ENCODE assay signal across 20 cellular contexts in genomic region chr22:23166038-23166831, GRCh38. TPM values are rescaled to one million over a fixed set of nuclear protein-coding genes. Genes with fewer than 3 reads are reported as not detected.
DNase-seq lines count a peak whose midpoint lies in the region; ATAC-seq, FAIRE-seq and TF ChIP-seq lines count a peak whose summit lies in the region.
"Had no signal": no experiment of that assay in that cellular context is flagged by ENCODE, and none has a peak within 500 bp of the region (broad histone marks: within the 10 kb centered on the region; RNA-seq: fewer than 3 reads in every experiment).

No MANE protein-coding gene starts in this region.

- TF ChIP-seq RAD21 in K562 (CRISPR knock-in tag; conservative IDR thresholded peaks at IDR 0.05 in 1 of 2, IDR thresholded peaks at IDR 0.05 in 1 of 2) (no peak), HepG2 (CRISPR knock-in tag; IDR thresholded peaks at IDR 0.05) (no peak)

- no peak for FAIRE-seq in K562 (lab: Jason Lieb, UNC)
- FAIRE-seq in HepG2 (lab: Jason Lieb, UNC) = no peak
- FAIRE-seq: A204.1, GM12878 had no signal

- ATAC-seq in K562 (peak; percentile 4), HepG2 (peak; percentile 22; the same call in 2 of the 3 replicates), gastrocnemius medialis (no peak)
- ATAC-seq: GM12878 had no signal

- H3K4me3 ChIP-seq in K562 (no peak overlapping the region), HepG2 (replicated peaks in 1 of 3; ENCODE audit: insufficient read depth in 1 of 3, low read depth in 2 of 3, low read length in 3 of 3) (no peak overlapping the region), osteoblast (ENCODE audit: insufficient read depth, low read length) (no peak overlapping the region), gastrocnemius medialis (no peak overlapping the region), uterus (no peak overlapping the region)
- H3K4me3 ChIP-seq: GM12878 had no signal

- peaks cover 29% of the 10 kb centered on the region for H3K9me1 ChIP-seq in K562 (ENCODE audit: control insufficient read depth, insufficient read depth, low read length)

- CTCF ChIA-PET in K562 (lab: Yijun Ruan, JAX; ENCODE audit: low intra/inter-chr PET ratio) (interaction anchor here (0.6 to 0.9 kb wide), 2 partner anchors 12 to 372 kb away, joined by 3 to 7 read pairs; no protein-coding TSS in a partner anchor), HepG2 (lab: Yijun Ruan, JAX; ENCODE audit: low intra/inter-chr PET ratio, low total read pairs) (no interaction called here)

- H4K20me1 ChIP-seq in K562 (replicated peaks; ENCODE audit: control insufficient read depth, insufficient read depth, low read length) (peaks cover 66% of the 10 kb centered on the region), HepG2 (ENCODE audit: insufficient read depth, low read length) (no peaks in the 10 kb centered on the region), osteoblast (ENCODE audit: insufficient read depth, low read length) (no peaks in the 10 kb centered on the region)

- TF ChIP-seq EP300 in K562 (IDR thresholded peaks at IDR 0.05; ENCODE audit: low read length) (no peak), HepG2 (IDR thresholded peaks at IDR 0.05; ENCODE audit: low read depth in 2 of 2, low read length in 2 of 2) (no peak), HepG2 (CRISPR knock-in tag; IDR thresholded peaks at IDR 0.05; ENCODE audit: borderline replicate concordance) (no peak)

- TF ChIP-seq CTCF in K562 (IDR thresholded peaks at IDR 0.05 in 2 of 3, conservative IDR thresholded peaks at IDR 0.05 in 1 of 3; ENCODE audit: insufficient read depth in 2 of 3, low read depth in 1 of 3, low read length in 3 of 3) = no peak
- no peak for TF ChIP-seq CTCF in HepG2 (CRISPR knock-in tag; IDR thresholded peaks at IDR 0.05)
- no peak for TF ChIP-seq CTCF in osteoblast (IDR thresholded peaks at IDR 0.05; ENCODE audit: extremely low read depth, low read depth, low read length)
- no peak for TF ChIP-seq CTCF in gastrocnemius medialis (IDR thresholded peaks at IDR 0.05 in 4 of 5, conservative IDR thresholded peaks at IDR 0.05 in 1 of 5)
- no peak for TF ChIP-seq CTCF in uterus (IDR thresholded peaks at IDR 0.05)

- H3K79me2 ChIP-seq in K562 (ENCODE audit: control insufficient read depth, insufficient read depth, low read length) = no peaks in the 10 kb centered on the region
- H3K79me2 ChIP-seq in HepG2 (ENCODE audit: insufficient read depth, low read length) = no peaks in the 10 kb centered on the region
- no peaks in the 10 kb centered on the region for H3K79me2 ChIP-seq in osteoblast (ENCODE audit: insufficient read depth, low read length)

- H3K27me3 ChIP-seq in K562 (ENCODE audit: control insufficient read depth in 2 of 2, insufficient read depth in 2 of 2, low read length in 2 of 2) = peaks cover 61 to 76% of the 10 kb centered on the region in 2 experiments
- H3K27me3 ChIP-seq in HepG2 (ENCODE audit: control insufficient read depth in 1 of 2, insufficient read depth in 2 of 2, low read length in 2 of 2) = no peaks in the 10 kb centered on the region
- peaks cover 2% of the 10 kb centered on the region for H3K27me3 ChIP-seq in osteoblast (ENCODE audit: insufficient read depth, low read length)
- H3K27me3 ChIP-seq in gastrocnemius medialis = no peaks in the 10 kb centered on the region
- H3K27me3 ChIP-seq in uterus = no peaks in the 10 kb centered on the region

- DNase-seq in K562 (ENCODE audit: extremely low read depth in 1 of 4, low spot score in 3 of 4) (no peak), HepG2 (ENCODE audit: low spot score) (no peak), osteoblast (ENCODE audit: insufficient read length, low spot score, missing footprints) (peak; percentile 50), gastrocnemius medialis (no peak), ACHN (no peak), uterus (no peak)
- no peak for DNase-seq in activated CD4-positive, alpha-beta T cell treated with anti-CD3 and anti-CD28 coated beads for 1 hour
- DNase-seq: AML-193; CD8-positive, alpha-beta memory T cell; COR-L47; DMS 273 treated with DMSO at 0.1 percent for 48 hours; DMS53; DND-41; EL; GOT3; H9 had no signal

- POLR2A ChIA-PET in K562 (lab: Yijun Ruan, JAX) = interaction anchor here (0.6 to 86.5 kb wide), 8 partner anchors 20 to 116 kb away, joined by 3 to 3476 read pairs (median 4); partner anchors contain the start of genes BCR and RAB36
- POLR2A ChIA-PET in HepG2 (lab: Yijun Ruan, JAX) = interaction anchor here (0.7 to 0.8 kb wide), 2 partner anchors 14 to 691 kb away, joined by 3 to 5 read pairs; no protein-coding TSS in a partner anchor

- H3K36me3 ChIP-seq in K562 (ENCODE audit: control insufficient read depth, insufficient read depth, low read length) (no peaks in the 10 kb centered on the region), HepG2 (replicated peaks in 1 of 2; ENCODE audit: control insufficient read depth in 1 of 2, insufficient read depth in 2 of 2, low read length in 2 of 2) (no peaks in the 10 kb centered on the region), osteoblast (ENCODE audit: insufficient read depth, low read length) (no peaks in the 10 kb centered on the region), gastrocnemius medialis (no peaks in the 10 kb centered on the region), uterus (no peaks in the 10 kb centered on the region)

- H3K9ac ChIP-seq in K562 (ENCODE audit: insufficient read depth in 1 of 2, low read depth in 2 of 2, low read length in 2 of 2) = peak overlapping the region in 1 of 2 experiments; percentile 1; a peak in 1 of 4 replicates
- no peak overlapping the region for H3K9ac ChIP-seq in HepG2 (ENCODE audit: insufficient read depth, low read depth, low read length)

- 5% methylated on average over 6 of the region's 6 CpGs for WGBS in K562 (ENCODE audit: insufficient coverage, low coverage, missing lambda C conversion rate)
- WGBS in HepG2 (ENCODE audit: low lambda C conversion rate) = 44% methylated on average over 6 of the region's 6 CpGs

- intact Hi-C loops in K562 (cut with micrococcal nuclease) = no loop called here
- intact Hi-C loops in HepG2 (cut with micrococcal nuclease; ENCODE audit: unreplicated experiment) = no loop called here
- intact Hi-C loops in gastrocnemius medialis (cut with DNase I; ENCODE audit: low total_unique reads) = no loop called here
- intact Hi-C loops in uterus (cut with DNase I; ENCODE audit: low total_unique reads) = loop anchor here (10.0 kb wide), 1 partner anchor 229 kb away; no protein-coding TSS in a partner anchor

- in situ Hi-C loops in K562 (cut with MboI) = loop anchor here (25.0 kb wide), 1 partner anchor 421 kb away; the partner anchor contains the start of gene IGLL1
- in situ Hi-C loops in HepG2 (cut with HindIII; ENCODE audit: extremely low pct_ligation_motif_present, low pct_unique_long_range_greater_than_20kb) = loop anchor here (25.0 kb wide), 1 partner anchor 396 kb away; no protein-coding TSS in a partner anchor
- in situ Hi-C loops in gastrocnemius medialis (cut with MboI; ENCODE audit: low sequenced_read_pairs in 4 of 4) = no loop called here
- in situ Hi-C loops in ACHN (cut with HindIII; ENCODE audit: low pct_ligation_motif_present, low pct_unique_long_range_greater_than_20kb, low sequenced_read_pairs) = no loop called here

- H3K9me3 ChIP-seq in K562 (replicated peaks; ENCODE audit: control insufficient read depth, insufficient read depth, low read depth, low read length) (no peaks in the 10 kb centered on the region), HepG2 (ENCODE audit: low read length) (no peaks in the 10 kb centered on the region), osteoblast (ENCODE audit: low read depth, low read length) (no peaks in the 10 kb centered on the region), gastrocnemius medialis (no peaks in the 10 kb centered on the region), uterus (no peaks in the 10 kb centered on the region)

- no TSS peak for BruUV-seq in K562 (replicated peaks; lab: Mats Ljungman, UMichigan)
- BruUV-seq in HepG2 (replicated peaks; lab: Mats Ljungman, UMichigan) = no TSS peak

- H3K27ac ChIP-seq in K562 (ENCODE audit: extremely low read depth, low read depth, low read length) (no peak overlapping the region), HepG2 (ENCODE audit: extremely low read length, insufficient read depth, low read length) (peak overlapping the region; percentile 23), osteoblast (ENCODE audit: low read depth, low read length) (no peak overlapping the region), gastrocnemius medialis (no peak overlapping the region), uterus (no peak overlapping the region)

- H2AFZ ChIP-seq in K562 (ENCODE audit: low read depth, low read length) = no peak overlapping the region
- H2AFZ ChIP-seq in HepG2 (ENCODE audit: low read length) = no peak overlapping the region
- H2AFZ ChIP-seq in osteoblast (ENCODE audit: low read length) = no peak overlapping the region

- H3K4me1 ChIP-seq in K562 (replicated peaks in 1 of 2; ENCODE audit: control insufficient read depth in 2 of 2, insufficient read depth in 2 of 2, low read length in 2 of 2) = peaks cover 0 to 5% of the 10 kb centered on the region in 2 experiments; a peak in 3 of 5 replicates
- peaks cover 60% of the 10 kb centered on the region for H3K4me1 ChIP-seq in HepG2 (ENCODE audit: insufficient read depth, low read length)
- no peaks in the 10 kb centered on the region for H3K4me1 ChIP-seq in osteoblast (ENCODE audit: insufficient read depth, low read length)
- no peaks in the 10 kb centered on the region for H3K4me1 ChIP-seq in gastrocnemius medialis
- no peaks in the 10 kb centered on the region for H3K4me1 ChIP-seq in uterus

- TF ChIP-seq POLR2A in K562 (conservative IDR thresholded peaks at IDR 0.05) (no peak), HepG2 (IDR thresholded peaks at IDR 0.05; ENCODE audit: insufficient read depth in 1 of 2, low read depth in 2 of 2, low read length in 2 of 2) (no peak), gastrocnemius medialis (IDR thresholded peaks at IDR 0.05) (no peak), uterus (IDR thresholded peaks at IDR 0.05) (no peak)

- H3K4me2 ChIP-seq in K562 (ENCODE audit: insufficient read depth, low read length) (no peak overlapping the region), HepG2 (ENCODE audit: low read depth, low read length) (peak overlapping the region; percentile 33; the same call in 1 of the 2 replicates), osteoblast (ENCODE audit: insufficient read depth, low read length) (no peak overlapping the region)

RNA-seq across cellular contexts. Expression of gene BCR, which starts 14.1 kb away (rescaled TPM):
- 234 and 446 TPM in 2 replicates for total RNA-seq in K562 (2011; cell fraction: chromatin; rRNA removed; ENCODE audit: low replicate concordance)
- 279 and 314 TPM in 2 replicates for total RNA-seq in K562 (2011; cell fraction: nucleolus; rRNA removed)
- 196 and 222 TPM in 2 replicates for total RNA-seq in K562 (2011; cell fraction: nucleoplasm; rRNA removed)
- total RNA-seq in K562 (2014; rRNA removed) = 81.7 and 100 TPM in 2 replicates
- 27.5 and 45.6 TPM in 2 replicates for total RNA-seq in K562 (2014; rRNA removed; fragmentation: Illumina TruSeq; extraction: Trizol)
- 65.7 and 68.4 TPM in 2 replicates for total RNA-seq in K562 (2015; rRNA removed; fragmentation: Illumina TruSeq; extraction: Trizol)
- total RNA-seq in K562 (2021) = 144 and 150 TPM in 2 replicates
- polyA plus RNA-seq in K562 (2011; rRNA removed) = 20.9 and 36.8 TPM in 2 replicates
- polyA plus RNA-seq in K562 (2011; cell fraction: cytosol; rRNA removed) = 26.4 and 31.1 TPM in 2 replicates
- polyA plus RNA-seq in K562 (2011; cell fraction: nucleus; rRNA removed) = 57.9 and 76.9 TPM in 2 replicates
- 73.9 and 75.3 TPM in 2 replicates for polyA plus RNA-seq in K562 (2012)
- polyA plus RNA-seq in K562 (2014; fragmentation: Illumina TruSeq; extraction: Trizol) = 45.8 and 60.4 TPM in 2 replicates
- under 1 TPM; 0.41 to 0.70 TPM for polyA plus RNA-seq in K562 (2014; fragmentation: Nextera tagmentation; extraction: Ambion mirVana)
- 34.9 and 36.1 TPM in 2 replicates for polyA plus RNA-seq in K562 (2014; rRNA removed)
- 113 and 124 TPM in 2 replicates for polyA minus RNA-seq in K562 (2011; rRNA and poly(A)+ RNA removed)
- polyA minus RNA-seq in K562 (2011; cell fraction: cytosol; rRNA and poly(A)+ RNA removed) = 132 and 181 TPM in 2 replicates
- polyA minus RNA-seq in K562 (2011; cell fraction: nucleus; rRNA and poly(A)+ RNA removed) = 138 and 300 TPM in 2 replicates
- 33.6 and 35.4 TPM in 2 replicates for total RNA-seq in HepG2 (2016; rRNA removed; fragmentation: Illumina TruSeq; extraction: Trizol)
- total RNA-seq in HepG2 (2016; cell fraction: cytosol; rRNA removed; fragmentation: Illumina TruSeq; extraction: Trizol; ENCODE audit: low read depth) = 10.9 and 12.3 TPM in 2 replicates
- 29.4 and 37.4 TPM in 2 replicates for total RNA-seq in HepG2 (2016; cell fraction: insoluble cytoplasmic fraction; rRNA removed; fragmentation: Illumina TruSeq; extraction: Trizol)
- total RNA-seq in HepG2 (2016; cell fraction: membrane; rRNA removed; fragmentation: Illumina TruSeq; extraction: Trizol) = 17.4 and 22.3 TPM in 2 replicates
- total RNA-seq in HepG2 (2016; cell fraction: nucleus; rRNA removed; fragmentation: Illumina TruSeq; extraction: Trizol) = 26.4 and 32.2 TPM in 2 replicates
- 19.9 and 21.9 TPM in 2 replicates for polyA plus RNA-seq in HepG2 (2011; rRNA removed)
- polyA plus RNA-seq in HepG2 (2011; cell fraction: cytosol; rRNA removed) = 28.9 and 33.8 TPM in 2 replicates
- 66.0 and 71.9 TPM in 2 replicates for polyA plus RNA-seq in HepG2 (2011; cell fraction: nucleus; rRNA removed)
- polyA plus RNA-seq in HepG2 (2012) = 21.2 and 25.3 TPM in 2 replicates
- polyA plus RNA-seq in HepG2 (2016; cell fraction: cytosol; fragmentation: Illumina TruSeq; extraction: Trizol; ENCODE audit: low read depth) = 2.3 and 4.6 TPM in 2 replicates
- 26.5 and 34.8 TPM in 2 replicates for polyA plus RNA-seq in HepG2 (2016; cell fraction: insoluble cytoplasmic fraction; fragmentation: Illumina TruSeq; extraction: Trizol; ENCODE audit: low read depth)
- 11.6 and 12.9 TPM in 2 replicates for polyA plus RNA-seq in HepG2 (2016; cell fraction: membrane; fragmentation: Illumina TruSeq; extraction: Trizol; ENCODE audit: low read depth)
- polyA plus RNA-seq in HepG2 (2016; cell fraction: nucleus; fragmentation: Illumina TruSeq; extraction: Trizol; ENCODE audit: insufficient read depth, low read depth) = 45.4 and 51.6 TPM in 2 replicates
- 67.7 and 82.7 TPM in 2 replicates for polyA minus RNA-seq in HepG2 (2011; rRNA and poly(A)+ RNA removed; ENCODE audit: low replicate concordance)
- 43.0 and 57.5 TPM in 2 replicates for polyA minus RNA-seq in HepG2 (2011; cell fraction: cytosol; rRNA and poly(A)+ RNA removed)
- polyA minus RNA-seq in HepG2 (2011; cell fraction: nucleus; rRNA and poly(A)+ RNA removed) = 24.6 and 32.1 TPM in 2 replicates
- total RNA-seq in osteoblast = 28.6 and 29.8 TPM in 2 replicates
- 10 to 100 TPM; 10.3 to 13.0 (median 12.4) TPM for total RNA-seq in gastrocnemius medialis
- 10 to 100 TPM; 10.6 to 93.3 (median 28.3) TPM for total RNA-seq in uterus

RNA-seq across cellular contexts. Expression of gene RAB36, which starts 21.0 kb away (rescaled TPM):
- not detected in 2 replicates for total RNA-seq in K562 (2011; cell fraction: chromatin; rRNA removed; ENCODE audit: low replicate concordance)
- not detected in 2 replicates for total RNA-seq in K562 (2011; cell fraction: nucleolus; rRNA removed)
- total RNA-seq in K562 (2011; cell fraction: nucleoplasm; rRNA removed) = not detected in 2 replicates
- 0.04 and 0.50 TPM in 2 replicates for total RNA-seq in K562 (2014; rRNA removed)
- total RNA-seq in K562 (2014; rRNA removed; fragmentation: Illumina TruSeq; extraction: Trizol) = not detected in 2 replicates
- not detected in 2 replicates for total RNA-seq in K562 (2015; rRNA removed; fragmentation: Illumina TruSeq; extraction: Trizol)
- 0.09 TPM in 1 of 2 replicates, not detected in the other for total RNA-seq in K562 (2021)
- 0.01 and 0.04 TPM in 2 replicates for polyA plus RNA-seq in K562 (2011; rRNA removed)
- polyA plus RNA-seq in K562 (2011; cell fraction: cytosol; rRNA removed) = 0.58 TPM in 1 of 2 replicates, not detected in the other
- polyA plus RNA-seq in K562 (2011; cell fraction: nucleus; rRNA removed) = 0.06 TPM in 1 of 2 replicates, not detected in the other
- polyA plus RNA-seq in K562 (2012) = 0.08 and 0.18 TPM in 2 replicates
- not detected in 2 replicates for polyA plus RNA-seq in K562 (2014; fragmentation: Illumina TruSeq; extraction: Trizol)
- under 1 TPM; 0.04 to 0.08 TPM for polyA plus RNA-seq in K562 (2014; fragmentation: Nextera tagmentation; extraction: Ambion mirVana)
- 0.08 TPM in 1 of 2 replicates, not detected in the other for polyA plus RNA-seq in K562 (2014; rRNA removed)
- polyA minus RNA-seq in K562 (2011; rRNA and poly(A)+ RNA removed) = 0.42 TPM in 1 of 2 replicates, not detected in the other
- polyA minus RNA-seq in K562 (2011; cell fraction: cytosol; rRNA and poly(A)+ RNA removed) = not detected in 2 replicates
- polyA minus RNA-seq in K562 (2011; cell fraction: nucleus; rRNA and poly(A)+ RNA removed) = 0.11 and 0.40 TPM in 2 replicates
- 0.20 and 0.24 TPM in 2 replicates for total RNA-seq in HepG2 (2016; rRNA removed; fragmentation: Illumina TruSeq; extraction: Trizol)
- 0.10 TPM in 1 of 2 replicates, not detected in the other for total RNA-seq in HepG2 (2016; cell fraction: cytosol; rRNA removed; fragmentation: Illumina TruSeq; extraction: Trizol; ENCODE audit: low read depth)
- 0.24 and 0.37 TPM in 2 replicates for total RNA-seq in HepG2 (2016; cell fraction: insoluble cytoplasmic fraction; rRNA removed; fragmentation: Illumina TruSeq; extraction: Trizol)
- total RNA-seq in HepG2 (2016; cell fraction: membrane; rRNA removed; fragmentation: Illumina TruSeq; extraction: Trizol) = 0.12 and 0.17 TPM in 2 replicates
- 0.19 TPM in 2 replicates for total RNA-seq in HepG2 (2016; cell fraction: nucleus; rRNA removed; fragmentation: Illumina TruSeq; extraction: Trizol)
- polyA plus RNA-seq in HepG2 (2011; rRNA removed) = 0.86 and 1.0 TPM in 2 replicates
- polyA plus RNA-seq in HepG2 (2011; cell fraction: cytosol; rRNA removed) = 0.74 and 0.89 TPM in 2 replicates
- 0.59 and 0.71 TPM in 2 replicates for polyA plus RNA-seq in HepG2 (2011; cell fraction: nucleus; rRNA removed)
- polyA plus RNA-seq in HepG2 (2012) = 0.49 and 0.95 TPM in 2 replicates
- polyA plus RNA-seq in HepG2 (2016; cell fraction: cytosol; fragmentation: Illumina TruSeq; extraction: Trizol; ENCODE audit: low read depth) = 0.03 and 0.05 TPM in 2 replicates
- polyA plus RNA-seq in HepG2 (2016; cell fraction: insoluble cytoplasmic fraction; fragmentation: Illumina TruSeq; extraction: Trizol; ENCODE audit: low read depth) = 0.22 and 0.23 TPM in 2 replicates
- polyA plus RNA-seq in HepG2 (2016; cell fraction: membrane; fragmentation: Illumina TruSeq; extraction: Trizol; ENCODE audit: low read depth) = 0.14 and 0.15 TPM in 2 replicates
- 0.19 and 0.33 TPM in 2 replicates for polyA plus RNA-seq in HepG2 (2016; cell fraction: nucleus; fragmentation: Illumina TruSeq; extraction: Trizol; ENCODE audit: insufficient read depth, low read depth)
- polyA minus RNA-seq in HepG2 (2011; rRNA and poly(A)+ RNA removed; ENCODE audit: low replicate concordance) = 0.02 and 2.6 TPM in 2 replicates
- 0.44 and 0.49 TPM in 2 replicates for polyA minus RNA-seq in HepG2 (2011; cell fraction: cytosol; rRNA and poly(A)+ RNA removed)
- 0.37 and 0.64 TPM in 2 replicates for polyA minus RNA-seq in HepG2 (2011; cell fraction: nucleus; rRNA and poly(A)+ RNA removed)
- total RNA-seq in osteoblast = 7.6 and 8.5 TPM in 2 replicates
- under 1 TPM in 2 of 4 donors, not detected in 2; 0.35 to 0.55 TPM for total RNA-seq in gastrocnemius medialis
- 10 to 100 TPM in 3 of 4 donors, 1 to 10 TPM in 1; 8.8 to 28.7 (median 14.7) TPM for total RNA-seq in uterus

RNA-seq across cellular contexts. Expression of gene RSPH14, which starts 24.4 kb away (rescaled TPM):
- total RNA-seq in K562 (2011; cell fraction: chromatin; rRNA removed; ENCODE audit: low replicate concordance) = not detected in 2 replicates
- total RNA-seq in K562 (2011; cell fraction: nucleolus; rRNA removed) = not detected in 2 replicates
- not detected in 2 replicates for total RNA-seq in K562 (2011; cell fraction: nucleoplasm; rRNA removed)
- total RNA-seq in K562 (2014; rRNA removed) (not detected in 2 replicates), K562 (2014; rRNA removed; fragmentation: Illumina TruSeq; extraction: Trizol) (not detected in 2 replicates), K562 (2015; rRNA removed; fragmentation: Illumina TruSeq; extraction: Trizol) (not detected in 2 replicates), K562 (2021) (not detected in 2 replicates), HepG2 (2016; rRNA removed; fragmentation: Illumina TruSeq; extraction: Trizol) (1.1 and 1.3 TPM in 2 replicates), osteoblast (under 0.01 TPM in 1 of 2 replicates, not detected in the other), gastrocnemius medialis (not detected), uterus (1 to 10 TPM in 2 of 4 donors, not detected in 2; 1.9 to 3.1 TPM)
- polyA plus RNA-seq in K562 (2011; rRNA removed) (0.24 TPM in 1 of 2 replicates, not detected in the other), K562 (2014; fragmentation: Illumina TruSeq; extraction: Trizol) (not detected in 2 replicates), K562 (2014; fragmentation: Nextera tagmentation; extraction: Ambion mirVana) (under 1 TPM in 1 of 2 experiments, not detected in 1; 0.35 TPM), K562 (2014; rRNA removed) (not detected in 2 replicates), HepG2 (2011; rRNA removed) (0.86 and 1.2 TPM in 2 replicates)
- polyA plus RNA-seq in K562 (2011; cell fraction: cytosol; rRNA removed) = not detected in 2 replicates
- 0.27 TPM in 1 of 2 replicates, not detected in the other for polyA plus RNA-seq in K562 (2011; cell fraction: nucleus; rRNA removed)
- polyA plus RNA-seq in K562 (2012) = not detected in 2 replicates
- polyA minus RNA-seq in K562 (2011; rRNA and poly(A)+ RNA removed) = not detected in 2 replicates
- polyA minus RNA-seq in K562 (2011; cell fraction: cytosol; rRNA and poly(A)+ RNA removed) = not detected in 2 replicates
- not detected in 2 replicates for polyA minus RNA-seq in K562 (2011; cell fraction: nucleus; rRNA and poly(A)+ RNA removed)
- total RNA-seq in HepG2 (2016; cell fraction: cytosol; rRNA removed; fragmentation: Illumina TruSeq; extraction: Trizol; ENCODE audit: low read depth) = 0.35 and 0.71 TPM in 2 replicates
- total RNA-seq in HepG2 (2016; cell fraction: insoluble cytoplasmic fraction; rRNA removed; fragmentation: Illumina TruSeq; extraction: Trizol) = 0.67 and 1.0 TPM in 2 replicates
- total RNA-seq in HepG2 (2016; cell fraction: membrane; rRNA removed; fragmentation: Illumina TruSeq; extraction: Trizol) = 0.40 and 1.1 TPM in 2 replicates
- 0.94 TPM in 1 of 2 replicates, not detected in the other for total RNA-seq in HepG2 (2016; cell fraction: nucleus; rRNA removed; fragmentation: Illumina TruSeq; extraction: Trizol)
- polyA plus RNA-seq in HepG2 (2011; cell fraction: cytosol; rRNA removed) = 0.55 and 0.93 TPM in 2 replicates
- 0.48 and 0.50 TPM in 2 replicates for polyA plus RNA-seq in HepG2 (2011; cell fraction: nucleus; rRNA removed)
- polyA plus RNA-seq in HepG2 (2012) = 0.58 and 2.0 TPM in 2 replicates
- 0.60 and 0.71 TPM in 2 replicates for polyA plus RNA-seq in HepG2 (2016; cell fraction: cytosol; fragmentation: Illumina TruSeq; extraction: Trizol; ENCODE audit: low read depth)
- polyA plus RNA-seq in HepG2 (2016; cell fraction: insoluble cytoplasmic fraction; fragmentation: Illumina TruSeq; extraction: Trizol; ENCODE audit: low read depth) = 0.40 and 1.1 TPM in 2 replicates
- polyA plus RNA-seq in HepG2 (2016; cell fraction: membrane; fragmentation: Illumina TruSeq; extraction: Trizol; ENCODE audit: low read depth) = 0.47 and 2.4 TPM in 2 replicates
- polyA plus RNA-seq in HepG2 (2016; cell fraction: nucleus; fragmentation: Illumina TruSeq; extraction: Trizol; ENCODE audit: insufficient read depth, low read depth) = 1.6 and 2.0 TPM in 2 replicates
- 1.4 TPM in 1 of 2 replicates, not detected in the other for polyA minus RNA-seq in HepG2 (2011; rRNA and poly(A)+ RNA removed; ENCODE audit: low replicate concordance)
- polyA minus RNA-seq in HepG2 (2011; cell fraction: cytosol; rRNA and poly(A)+ RNA removed) = not detected in 2 replicates
- polyA minus RNA-seq in HepG2 (2011; cell fraction: nucleus; rRNA and poly(A)+ RNA removed) = 1.0 and 1.4 TPM in 2 replicates
- total RNA-seq: CD8-positive, alpha-beta memory T cell; G401; H9; HT-29 had no signal

Comparison
In these comparisons a context has a peak if more than half of its experiments do, and no peak if none do; other contexts are left out.
1. ATAC-seq: peak in K562 (single experiment) and HepG2 (single experiment); none in gastrocnemius medialis (0 of 2).
2. in situ Hi-C loops: an anchor here in K562 (25.0 kb wide) and HepG2 (25.0 kb wide); none called in gastrocnemius medialis and ACHN.
3. Of the 241 proteins assayed by ChIP-seq in both HepG2 and K562: peak only in HepG2: SRF and ZNF431; only in K562: E2F1, HMGXB4, MAFK and TBP; in both: none; in neither: 234; mixed calls (peak in some experiments, not most) for 1.